19 cellular contexts compared by ENCODE assay signal in genomic region chr6:22891930-22892329, GRCh38.
A peak's percentile ranks its signal among the peaks of the same experiment; 100 is the strongest.
DNase-seq lines count a peak whose midpoint lies in the region; ATAC-seq, FAIRE-seq and TF ChIP-seq lines count a peak whose summit lies in the region.
"Had no signal": no experiment of that assay in that cellular context is flagged by ENCODE, and none has a peak within 500 bp of the region (broad histone marks: within the 10 kb centered on the region; RNA-seq: fewer than 3 reads in every experiment).

No MANE protein-coding gene starts in this region.

- TF ChIP-seq CTCF in A549 (IDR thresholded peaks at IDR 0.05) (no peak), esophagus muscularis mucosa (IDR thresholded peaks at IDR 0.05) (no peak), gastrocnemius medialis (IDR thresholded peaks at IDR 0.05 in 4 of 5, conservative IDR thresholded peaks at IDR 0.05 in 1 of 5) (no peak), spleen (IDR thresholded peaks at IDR 0.05 in 8 of 11, conservative IDR thresholded peaks at IDR 0.05 in 3 of 11) (no peak)

- FAIRE-seq in A549 (lab: Jason Lieb, UNC): no peak

- CTCF ChIA-PET in A549 (lab: Yijun Ruan, JAX): interaction anchor here (1.0 kb wide), 1 partner anchor 11 kb away, joined by 3 read pairs; no protein-coding TSS in a partner anchor

- 67% methylated on average over 4 of the region's 4 CpGs for WGBS in A549 (ENCODE audit: missing lambda C conversion rate)
- 90% methylated on average over 4 of the region's 4 CpGs for WGBS in esophagus muscularis mucosa
- 82 to 92% (median 86%) methylated on average over 4 of the region's 4 CpGs for WGBS in spleen, 5 donors

- no peaks in the 10 kb centered on the region for H3K36me3 ChIP-seq in SJSA1
- H3K36me3 ChIP-seq in esophagus muscularis mucosa: no peaks in the 10 kb centered on the region
- H3K36me3 ChIP-seq in gastrocnemius medialis: no peaks in the 10 kb centered on the region
- H3K36me3 ChIP-seq in spleen: no peaks in the 10 kb centered on the region
- H3K36me3 ChIP-seq: Peyer's patch had no signal

- H3K9me3 ChIP-seq in A549 (no peaks in the 10 kb centered on the region), SJSA1 (replicated peaks) (no peaks in the 10 kb centered on the region), esophagus muscularis mucosa (no peaks in the 10 kb centered on the region), gastrocnemius medialis (no peaks in the 10 kb centered on the region), spleen (peaks cover 0 to 3% (median 0%) of the 10 kb centered on the region in 8 donors)
- H3K9me3 ChIP-seq: Peyer's patch had no signal

- H3K4me3 ChIP-seq in A549 (no peak overlapping the region), SJSA1 (no peak overlapping the region), esophagus muscularis mucosa (no peak overlapping the region), gastrocnemius medialis (no peak overlapping the region), spleen (no peak overlapping the region)
- H3K4me3 ChIP-seq: Peyer's patch had no signal

- in situ Hi-C loops in gastrocnemius medialis (cut with MboI; ENCODE audit: low sequenced_read_pairs in 4 of 4): no loop called here

- TF ChIP-seq POLR2A in A549 (IDR thresholded peaks at IDR 0.05; ENCODE audit: low read length) (no peak), esophagus muscularis mucosa (IDR thresholded peaks at IDR 0.05; ENCODE audit: low read depth) (no peak), gastrocnemius medialis (IDR thresholded peaks at IDR 0.05) (no peak), spleen (IDR thresholded peaks at IDR 0.05) (no peak)

- H3K4me2 ChIP-seq in A549: peak overlapping the region; percentile 50

- ATAC-seq in A549: no peak
- no peak for ATAC-seq in gastrocnemius medialis
- ATAC-seq in GM21737 (IDR thresholded peaks at IDR 0.05; ENCODE audit: unreplicated experiment): no peak
- ATAC-seq: naive thymus-derived CD4-positive, alpha-beta T cell had no signal

- no peak; a peak in 1 of 5 replicates for TF ChIP-seq EP300 in A549 (IDR thresholded peaks at IDR 0.05)
- no peak for TF ChIP-seq EP300 in esophagus muscularis mucosa (IDR thresholded peaks at IDR 0.05)

- POLR2A ChIA-PET in A549 (lab: Yijun Ruan, JAX): no interaction called here

- intact Hi-C loops in esophagus muscularis mucosa (cut with DNase I) (no loop called here), gastrocnemius medialis (cut with DNase I; ENCODE audit: low total_unique reads) (no loop called here), spleen (cut with DNase I; ENCODE audit: low total_unique reads) (no loop called here)

- no peaks in the 10 kb centered on the region for H3K27me3 ChIP-seq in SJSA1 (replicated peaks)
- H3K27me3 ChIP-seq in esophagus muscularis mucosa: no peaks in the 10 kb centered on the region
- H3K27me3 ChIP-seq in gastrocnemius medialis: no peaks in the 10 kb centered on the region
- no peaks in the 10 kb centered on the region for H3K27me3 ChIP-seq in spleen (replicated peaks in 1 of 7)
- H3K27me3 ChIP-seq: Peyer's patch had no signal

- peaks cover 27% of the 10 kb centered on the region for H3K4me1 ChIP-seq in A549
- peaks cover 17% of the 10 kb centered on the region for H3K4me1 ChIP-seq in SJSA1 (replicated peaks)
- peaks cover 4 to 28% (median 21%) of the 10 kb centered on the region in 4 donors for H3K4me1 ChIP-seq in esophagus muscularis mucosa
- no peaks in the 10 kb centered on the region for H3K4me1 ChIP-seq in gastrocnemius medialis
- no peaks in the 10 kb centered on the region for H3K4me1 ChIP-seq in spleen
- H3K4me1 ChIP-seq: parathyroid adenoma, Peyer's patch had no signal

- no peak for TF ChIP-seq RAD21 in A549 (conservative IDR thresholded peaks at IDR 0.05 in 1 of 2, IDR thresholded peaks at IDR 0.05 in 1 of 2)

- H3K27ac ChIP-seq in A549 (peak overlapping the region; percentile 74 to 87), SJSA1 (peak overlapping the region; percentile 88), esophagus muscularis mucosa (replicated peaks in 1 of 4) (peak overlapping the region; percentile 74 to 80 (median 79)), gastrocnemius medialis (peak overlapping the region; percentile 53 to 62 (median 56)), spleen (no peak overlapping the region)
- H3K27ac ChIP-seq: parathyroid adenoma had no signal

- DNase-seq in A549 (ENCODE audit: low read depth in 1 of 2, low spot score in 1 of 2) (no peak), SJSA1 (ENCODE audit: low read depth in 1 of 2, low spot score in 2 of 2) (no peak), esophagus muscularis mucosa (ENCODE audit: extremely low spot score) (no peak), gastrocnemius medialis (no peak), occipital lobe (lab: John Stamatoyannopoulos, UW) (no peak), spleen (no peak)
- no peak for DNase-seq in activated CD4-positive, alpha-beta T cell treated with anti-CD3 and anti-CD28 coated beads for 1 hour
- DNase-seq: activated CD4-positive, alpha-beta T cell treated with anti-CD3 and anti-CD28 coated beads, Interleukin-2, amount 50 U/mL, for 1 hour; activated gamma-delta T cell; amygdala; CD4-positive, CD25-positive, alpha-beta regulatory T cell; DMS153; naive thymus-derived CD4-positive, alpha-beta T cell; NCI-H1105 treated with DMSO at 0.1 percent for 48 hours; NCI-H774; Peyer's patch; stimulated activated CD4-positive, alpha-beta T cell treated with anti-CD3 and anti-CD28 coated beads, Interleukin-12 subunit alpha, Interleukin-12 subunit beta, amount 100 ng/mL, for 4 hours had no signal

TF ChIP-seq in A549, 52 proteins besides CTCF, POLR2A, EP300 and RAD21:
- no peak for TF ChIP-seq EHF (CRISPR knock-in tag; IDR thresholded peaks at IDR 0.05)
- TF ChIP-seq ESRRA (IDR thresholded peaks at IDR 0.05; ENCODE audit: borderline replicate concordance, low read length): no peak
- no peak for TF ChIP-seq CHD2 (IDR thresholded peaks at IDR 0.05; ENCODE audit: low read length, partially characterized antibody)
- TF ChIP-seq GATA3 (IDR thresholded peaks at IDR 0.05; ENCODE audit: borderline replicate concordance): no peak
- no peak for TF ChIP-seq CBX2 (IDR thresholded peaks at IDR 0.05; ENCODE audit: borderline replicate concordance, low read depth)
- no peak for TF ChIP-seq FOSL2 (IDR thresholded peaks at IDR 0.05)
- no peak for TF ChIP-seq FOSL2 (CRISPR knock-in tag; IDR thresholded peaks at IDR 0.05)
- TF ChIP-seq, protein P1, sequence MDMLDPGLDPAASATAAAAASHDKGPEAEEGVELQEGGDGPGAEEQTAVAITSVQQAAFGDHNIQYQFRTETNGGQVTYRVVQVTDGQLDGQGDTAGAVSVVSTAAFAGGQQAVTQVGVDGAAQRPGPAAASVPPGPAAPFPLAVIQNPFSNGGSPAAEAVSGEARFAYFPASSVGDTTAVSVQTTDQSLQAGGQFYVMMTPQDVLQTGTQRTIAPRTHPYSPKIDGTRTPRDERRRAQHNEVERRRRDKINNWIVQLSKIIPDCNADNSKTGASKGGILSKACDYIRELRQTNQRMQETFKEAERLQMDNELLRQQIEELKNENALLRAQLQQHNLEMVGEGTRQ (IDR thresholded peaks at IDR 0.05): no peak
- TF ChIP-seq RNF2 (IDR thresholded peaks at IDR 0.05; ENCODE audit: borderline replicate concordance, low read depth): no peak
- no peak for TF ChIP-seq JUN (IDR thresholded peaks at IDR 0.05)
- TF ChIP-seq RARB (CRISPR knock-in tag; IDR thresholded peaks at IDR 0.05): no peak
- no peak for TF ChIP-seq HEYL (CRISPR knock-in tag; IDR thresholded peaks at IDR 0.05)
- no peak for TF ChIP-seq ZFP36 (IDR thresholded peaks at IDR 0.05; ENCODE audit: borderline replicate concordance, partially characterized antibody)
- TF ChIP-seq BHLHE40 (IDR thresholded peaks at IDR 0.05; ENCODE audit: low read depth, low read length): no peak
- no peak for TF ChIP-seq HDAC2 (IDR thresholded peaks at IDR 0.05)

Comparison
In these comparisons a context has a peak if more than half of its experiments do, and no peak if none do; other contexts are left out.
1. H3K27ac ChIP-seq: peak in A549 (2 of 2), SJSA1 (single experiment), esophagus muscularis mucosa (4 of 4) and gastrocnemius medialis (4 of 4); none in spleen (0 of 8).